Comparison of ENCODE assay signal across 1 cellular context in the genomic region with DNA sequence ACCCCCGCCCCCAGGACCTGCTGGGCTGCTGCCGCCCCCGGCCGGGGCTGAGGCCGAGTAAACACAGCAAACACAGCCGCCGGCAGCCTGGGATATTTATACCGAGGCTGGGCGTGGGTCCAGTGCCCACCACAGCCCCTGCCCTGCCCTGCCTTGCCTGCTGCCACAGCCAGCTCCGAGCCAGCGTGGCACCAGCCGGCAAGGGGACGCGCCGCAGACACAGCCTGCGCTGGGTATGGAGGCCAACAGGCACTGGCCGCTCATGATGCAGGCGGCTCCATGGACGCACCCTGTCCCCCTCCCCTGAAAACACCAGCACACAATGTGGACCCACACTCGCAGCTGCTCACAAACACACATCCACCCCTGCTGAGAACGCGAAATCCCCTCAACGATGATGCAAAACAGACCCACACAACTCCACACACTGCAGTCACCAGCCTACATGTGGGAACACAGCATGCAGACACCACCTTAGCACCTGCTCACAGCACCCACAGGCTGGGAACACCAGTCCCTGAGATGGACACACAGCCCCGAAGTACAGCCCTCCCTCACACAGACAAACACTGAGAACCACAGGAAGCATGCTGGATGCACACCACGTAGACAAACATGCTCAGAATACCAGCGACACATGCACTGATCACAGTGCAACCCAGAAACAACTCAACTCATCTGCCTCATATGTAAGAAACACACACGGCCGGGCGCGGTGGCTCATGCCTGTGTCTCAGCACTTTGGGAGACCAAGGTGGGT.
TF ChIP-seq lines count a peak whose summit lies in the region.

No MANE protein-coding gene starts in this region.

TF ChIP-seq in K562, 482 proteins besides CTCF, POLR2A, EP300 and RAD21:
- no peak for TF ChIP-seq SAFB (IDR thresholded peaks at IDR 0.05; ENCODE audit: borderline replicate concordance, low read depth, low read length)
- TF ChIP-seq EGR1 (conservative IDR thresholded peaks at IDR 0.05) = peak; percentile 91
- no peak for TF ChIP-seq SLC30A9 (CRISPR knock-in tag; IDR thresholded peaks at IDR 0.05)
- TF ChIP-seq OTX1 (CRISPR knock-in tag; IDR thresholded peaks at IDR 0.05) = 0 out of 2 replicates have a peak, but pooled peaks have one; percentile 3
- no peak for TF ChIP-seq TEAD1 (CRISPR knock-in tag; IDR thresholded peaks at IDR 0.05)
- TF ChIP-seq, protein P1, sequence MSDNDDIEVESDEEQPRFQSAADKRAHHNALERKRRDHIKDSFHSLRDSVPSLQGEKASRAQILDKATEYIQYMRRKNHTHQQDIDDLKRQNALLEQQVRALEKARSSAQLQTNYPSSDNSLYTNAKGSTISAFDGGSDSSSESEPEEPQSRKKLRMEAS (CRISPR knock-in tag; IDR thresholded peaks at IDR 0.05) = peak; percentile 41; the same call in 1 of the 2 replicates
- 0 out of 2 replicates have a peak, but pooled peaks have one; percentile 22 for TF ChIP-seq ZBTB7A (IDR thresholded peaks at IDR 0.05; ENCODE audit: borderline replicate concordance, control insufficient read depth, low read depth, low read length)
- TF ChIP-seq, protein P2, sequence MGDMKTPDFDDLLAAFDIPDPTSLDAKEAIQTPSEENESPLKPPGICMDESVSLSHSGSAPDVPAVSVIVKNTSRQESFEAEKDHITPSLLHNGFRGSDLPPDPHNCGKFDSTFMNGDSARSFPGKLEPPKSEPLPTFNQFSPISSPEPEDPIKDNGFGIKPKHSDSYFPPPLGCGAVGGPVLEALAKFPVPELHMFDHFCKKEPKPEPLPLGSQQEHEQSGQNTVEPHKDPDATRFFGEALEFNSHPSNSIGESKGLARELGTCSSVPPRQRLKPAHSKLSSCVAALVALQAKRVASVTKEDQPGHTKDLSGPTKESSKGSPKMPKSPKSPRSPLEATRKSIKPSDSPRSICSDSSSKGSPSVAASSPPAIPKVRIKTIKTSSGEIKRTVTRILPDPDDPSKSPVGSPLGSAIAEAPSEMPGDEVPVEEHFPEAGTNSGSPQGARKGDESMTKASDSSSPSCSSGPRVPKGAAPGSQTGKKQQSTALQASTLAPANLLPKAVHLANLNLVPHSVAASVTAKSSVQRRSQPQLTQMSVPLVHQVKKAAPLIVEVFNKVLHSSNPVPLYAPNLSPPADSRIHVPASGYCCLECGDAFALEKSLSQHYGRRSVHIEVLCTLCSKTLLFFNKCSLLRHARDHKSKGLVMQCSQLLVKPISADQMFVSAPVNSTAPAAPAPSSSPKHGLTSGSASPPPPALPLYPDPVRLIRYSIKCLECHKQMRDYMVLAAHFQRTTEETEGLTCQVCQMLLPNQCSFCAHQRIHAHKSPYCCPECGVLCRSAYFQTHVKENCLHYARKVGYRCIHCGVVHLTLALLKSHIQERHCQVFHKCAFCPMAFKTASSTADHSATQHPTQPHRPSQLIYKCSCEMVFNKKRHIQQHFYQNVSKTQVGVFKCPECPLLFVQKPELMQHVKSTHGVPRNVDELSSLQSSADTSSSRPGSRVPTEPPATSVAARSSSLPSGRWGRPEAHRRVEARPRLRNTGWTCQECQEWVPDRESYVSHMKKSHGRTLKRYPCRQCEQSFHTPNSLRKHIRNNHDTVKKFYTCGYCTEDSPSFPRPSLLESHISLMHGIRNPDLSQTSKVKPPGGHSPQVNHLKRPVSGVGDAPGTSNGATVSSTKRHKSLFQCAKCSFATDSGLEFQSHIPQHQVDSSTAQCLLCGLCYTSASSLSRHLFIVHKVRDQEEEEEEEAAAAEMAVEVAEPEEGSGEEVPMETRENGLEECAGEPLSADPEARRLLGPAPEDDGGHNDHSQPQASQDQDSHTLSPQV (IDR thresholded peaks at IDR 0.05) = 0 out of 2 replicates have a peak, but pooled peaks have one; percentile 43
- TF ChIP-seq SUPT5H (IDR thresholded peaks at IDR 0.05) = no peak
- TF ChIP-seq KLF6 (CRISPR knock-in tag; IDR thresholded peaks at IDR 0.05; ENCODE audit: borderline replicate concordance) = no peak
- peak; percentile 75; the same call in 1 of the 2 replicates for TF ChIP-seq HDGF (IDR thresholded peaks at IDR 0.05)
- TF ChIP-seq, protein P3, sequence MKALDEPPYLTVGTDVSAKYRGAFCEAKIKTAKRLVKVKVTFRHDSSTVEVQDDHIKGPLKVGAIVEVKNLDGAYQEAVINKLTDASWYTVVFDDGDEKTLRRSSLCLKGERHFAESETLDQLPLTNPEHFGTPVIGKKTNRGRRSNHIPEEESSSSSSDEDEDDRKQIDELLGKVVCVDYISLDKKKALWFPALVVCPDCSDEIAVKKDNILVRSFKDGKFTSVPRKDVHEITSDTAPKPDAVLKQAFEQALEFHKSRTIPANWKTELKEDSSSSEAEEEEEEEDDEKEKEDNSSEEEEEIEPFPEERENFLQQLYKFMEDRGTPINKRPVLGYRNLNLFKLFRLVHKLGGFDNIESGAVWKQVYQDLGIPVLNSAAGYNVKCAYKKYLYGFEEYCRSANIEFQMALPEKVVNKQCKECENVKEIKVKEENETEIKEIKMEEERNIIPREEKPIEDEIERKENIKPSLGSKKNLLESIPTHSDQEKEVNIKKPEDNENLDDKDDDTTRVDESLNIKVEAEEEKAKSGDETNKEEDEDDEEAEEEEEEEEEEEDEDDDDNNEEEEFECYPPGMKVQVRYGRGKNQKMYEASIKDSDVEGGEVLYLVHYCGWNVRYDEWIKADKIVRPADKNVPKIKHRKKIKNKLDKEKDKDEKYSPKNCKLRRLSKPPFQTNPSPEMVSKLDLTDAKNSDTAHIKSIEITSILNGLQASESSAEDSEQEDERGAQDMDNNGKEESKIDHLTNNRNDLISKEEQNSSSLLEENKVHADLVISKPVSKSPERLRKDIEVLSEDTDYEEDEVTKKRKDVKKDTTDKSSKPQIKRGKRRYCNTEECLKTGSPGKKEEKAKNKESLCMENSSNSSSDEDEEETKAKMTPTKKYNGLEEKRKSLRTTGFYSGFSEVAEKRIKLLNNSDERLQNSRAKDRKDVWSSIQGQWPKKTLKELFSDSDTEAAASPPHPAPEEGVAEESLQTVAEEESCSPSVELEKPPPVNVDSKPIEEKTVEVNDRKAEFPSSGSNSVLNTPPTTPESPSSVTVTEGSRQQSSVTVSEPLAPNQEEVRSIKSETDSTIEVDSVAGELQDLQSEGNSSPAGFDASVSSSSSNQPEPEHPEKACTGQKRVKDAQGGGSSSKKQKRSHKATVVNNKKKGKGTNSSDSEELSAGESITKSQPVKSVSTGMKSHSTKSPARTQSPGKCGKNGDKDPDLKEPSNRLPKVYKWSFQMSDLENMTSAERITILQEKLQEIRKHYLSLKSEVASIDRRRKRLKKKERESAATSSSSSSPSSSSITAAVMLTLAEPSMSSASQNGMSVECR (CRISPR knock-in tag; IDR thresholded peaks at IDR 0.05) = 0 out of 2 replicates have a peak, but pooled peaks have one; percentile 26
- 0 out of 4 replicates have a peak, but pooled peaks of 1 of the 2 experiments have one; percentile 17 for TF ChIP-seq FOXA3 (CRISPR knock-in tag; conservative IDR thresholded peaks at IDR 0.05 in 1 of 2, IDR thresholded peaks at IDR 0.05 in 1 of 2)
- TF ChIP-seq RBFOX2 (IDR thresholded peaks at IDR 0.05; ENCODE audit: low read depth, low read length) = peak; percentile 61
- no peak for TF ChIP-seq XRCC4 (IDR thresholded peaks at IDR 0.05; ENCODE audit: extremely low read depth, insufficient read depth, insufficient read length)
- 0 out of 2 replicates have a peak, but pooled peaks have one; percentile 29 for TF ChIP-seq ZBTB33 (CRISPR knock-in tag; IDR thresholded peaks at IDR 0.05)
- peak; percentile 2 for TF ChIP-seq PCBP1 (IDR thresholded peaks at IDR 0.05; ENCODE audit: low read depth, low read length, poor library complexity, severe bottlenecking)
- peak; percentile 21 for TF ChIP-seq POLR2B (IDR thresholded peaks at IDR 0.05; ENCODE audit: low read depth, partially characterized antibody)
- no peak for TF ChIP-seq RFX7 (CRISPR knock-in tag; IDR thresholded peaks at IDR 0.05)
- TF ChIP-seq POLR2G (IDR thresholded peaks at IDR 0.05; ENCODE audit: low read depth, low read length) = peak; percentile 74
- TF ChIP-seq RBM22 (IDR thresholded peaks at IDR 0.05; ENCODE audit: low read depth, low read length, poor library complexity, severe bottlenecking) = peak; percentile 29
- TF ChIP-seq KLF16 (IDR thresholded peaks at IDR 0.05) = no peak
- TF ChIP-seq, protein P4, sequence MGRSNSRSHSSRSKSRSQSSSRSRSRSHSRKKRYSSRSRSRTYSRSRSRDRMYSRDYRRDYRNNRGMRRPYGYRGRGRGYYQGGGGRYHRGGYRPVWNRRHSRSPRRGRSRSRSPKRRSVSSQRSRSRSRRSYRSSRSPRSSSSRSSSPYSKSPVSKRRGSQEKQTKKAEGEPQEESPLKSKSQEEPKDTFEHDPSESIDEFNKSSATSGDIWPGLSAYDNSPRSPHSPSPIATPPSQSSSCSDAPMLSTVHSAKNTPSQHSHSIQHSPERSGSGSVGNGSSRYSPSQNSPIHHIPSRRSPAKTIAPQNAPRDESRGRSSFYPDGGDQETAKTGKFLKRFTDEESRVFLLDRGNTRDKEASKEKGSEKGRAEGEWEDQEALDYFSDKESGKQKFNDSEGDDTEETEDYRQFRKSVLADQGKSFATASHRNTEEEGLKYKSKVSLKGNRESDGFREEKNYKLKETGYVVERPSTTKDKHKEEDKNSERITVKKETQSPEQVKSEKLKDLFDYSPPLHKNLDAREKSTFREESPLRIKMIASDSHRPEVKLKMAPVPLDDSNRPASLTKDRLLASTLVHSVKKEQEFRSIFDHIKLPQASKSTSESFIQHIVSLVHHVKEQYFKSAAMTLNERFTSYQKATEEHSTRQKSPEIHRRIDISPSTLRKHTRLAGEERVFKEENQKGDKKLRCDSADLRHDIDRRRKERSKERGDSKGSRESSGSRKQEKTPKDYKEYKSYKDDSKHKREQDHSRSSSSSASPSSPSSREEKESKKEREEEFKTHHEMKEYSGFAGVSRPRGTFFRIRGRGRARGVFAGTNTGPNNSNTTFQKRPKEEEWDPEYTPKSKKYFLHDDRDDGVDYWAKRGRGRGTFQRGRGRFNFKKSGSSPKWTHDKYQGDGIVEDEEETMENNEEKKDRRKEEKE (IDR thresholded peaks at IDR 0.05; ENCODE audit: borderline replicate concordance in 1 of 2, control insufficient read depth in 1 of 2, low read depth in 2 of 2, low read length in 1 of 2) = no peak
- TF ChIP-seq MTA2 (IDR thresholded peaks at IDR 0.05; ENCODE audit: low read depth) = no peak
- TF ChIP-seq TOE1 (IDR thresholded peaks at IDR 0.05; ENCODE audit: borderline replicate concordance) = no peak
- TF ChIP-seq TOE1 (CRISPR knock-in tag; IDR thresholded peaks at IDR 0.05; ENCODE audit: borderline replicate concordance, low read depth) = no peak
